Comparison of ENCODE assay signal across 23 cellular contexts in genomic region chr2:231497651-231498050, GRCh38. TPM values are rescaled to one million over a fixed set of nuclear protein-coding genes. Genes with fewer than 3 reads are reported as not detected.
DNase-seq lines count a peak whose midpoint lies in the region; ATAC-seq, FAIRE-seq and TF ChIP-seq lines count a peak whose summit lies in the region.
"Had no signal": no experiment of that assay in that cellular context is flagged by ENCODE, and none has a peak within 500 bp of the region (broad histone marks: within the 10 kb centered on the region; RNA-seq: fewer than 3 reads in every experiment).

No MANE protein-coding gene starts in this region.

- CTCF ChIA-PET in HepG2 (lab: Yijun Ruan, JAX; ENCODE audit: low intra/inter-chr PET ratio, low total read pairs), result no interaction called here
- CTCF ChIA-PET in OCI-LY7 (lab: Charles Lee; ENCODE audit: unreplicated experiment), result no interaction called here
- CTCF ChIA-PET in K562 (lab: Yijun Ruan, JAX; ENCODE audit: low intra/inter-chr PET ratio), result no interaction called here

- H3K4me1 ChIP-seq in HepG2 (ENCODE audit: insufficient read depth, low read length), result no peaks in the 10 kb centered on the region
- H3K4me1 ChIP-seq in right lobe of liver, result no peaks in the 10 kb centered on the region
- H3K4me1 ChIP-seq in OCI-LY7 (ENCODE audit: insufficient read depth, low read length, poor library complexity, severe bottlenecking), result no peaks in the 10 kb centered on the region
- H3K4me1 ChIP-seq in K562 (replicated peaks in 1 of 2; ENCODE audit: control insufficient read depth in 2 of 2, insufficient read depth in 2 of 2, low read length in 2 of 2), result no peaks in the 10 kb centered on the region
- H3K4me1 ChIP-seq: BLaER1 treated with 17β-estradiol and CSF1 and Interleukin-3, amounts not matched to agents 10 nM and 100 nM; Caco-2 had no signal

- no peak for DNase-seq in HepG2 (ENCODE audit: low spot score)
- DNase-seq in right lobe of liver, result no peak
- no peak for DNase-seq in GM18507 (ENCODE audit: extremely low spot score, insufficient read length, low read depth)
- DNase-seq in OCI-LY7 (ENCODE audit: low spot score), result no peak
- no peak for DNase-seq in K562 (ENCODE audit: extremely low read depth in 1 of 4, low spot score in 3 of 4)
- no peak for DNase-seq in activated T-cell treated with anti-CD3 and anti-CD28 coated beads, Interleukin-2, amount 50 U/mL, for 1 hour
- no peak for DNase-seq in GM19240 (ENCODE audit: insufficient read length, low spot score)
- no peak for DNase-seq in immature natural killer cell
- DNase-seq: 8988T; AML-193; Caco-2; Calu3; CD4-positive, alpha-beta T cell; CD8-positive, alpha-beta T cell; DMS79 treated with DMSO at 0.1 percent for 48 hours; GF-D8 had no signal

- H3K4me2 ChIP-seq in HepG2 (ENCODE audit: low read depth, low read length) (no peak overlapping the region), OCI-LY7 (ENCODE audit: low read length) (no peak overlapping the region), K562 (ENCODE audit: insufficient read depth, low read length) (no peak overlapping the region)
- H3K4me2 ChIP-seq: BLaER1 treated with 17β-estradiol and CSF1 and Interleukin-3, amounts not matched to agents 10 nM and 100 nM had no signal

- H3K4me3 ChIP-seq in HepG2 (replicated peaks in 1 of 3; ENCODE audit: insufficient read depth in 1 of 3, low read depth in 2 of 3, low read length in 3 of 3) (no peak overlapping the region), right lobe of liver (no peak overlapping the region), OCI-LY7 (ENCODE audit: low read depth, low read length, poor library complexity, severe bottlenecking) (no peak overlapping the region), K562 (no peak overlapping the region)
- H3K4me3 ChIP-seq: BLaER1 treated with 17β-estradiol and CSF1 and Interleukin-3, amounts not matched to agents 10 nM and 100 nM had no signal

- TF ChIP-seq CTCF in HepG2 (CRISPR knock-in tag; IDR thresholded peaks at IDR 0.05), result no peak
- no peak for TF ChIP-seq CTCF in right lobe of liver (IDR thresholded peaks at IDR 0.05)
- TF ChIP-seq CTCF in OCI-LY7 (conservative IDR thresholded peaks at IDR 0.05; ENCODE audit: low read length), result no peak
- no peak for TF ChIP-seq CTCF in K562 (IDR thresholded peaks at IDR 0.05 in 2 of 3, conservative IDR thresholded peaks at IDR 0.05 in 1 of 3; ENCODE audit: insufficient read depth in 2 of 3, low read depth in 1 of 3, low read length in 3 of 3)

- no peaks in the 10 kb centered on the region for H3K9me1 ChIP-seq in K562 (ENCODE audit: control insufficient read depth, insufficient read depth, low read length)

- intact Hi-C loops in HepG2 (cut with micrococcal nuclease; ENCODE audit: unreplicated experiment) (no loop called here), right lobe of liver (cut with DNase I) (no loop called here), OCI-LY7 (cut with micrococcal nuclease; ENCODE audit: unreplicated experiment) (no loop called here), K562 (cut with micrococcal nuclease) (no loop called here)

- H3K27me3 ChIP-seq in HepG2 (ENCODE audit: control insufficient read depth in 1 of 2, insufficient read depth in 2 of 2, low read length in 2 of 2) (peaks cover 0 to 9% of the 10 kb centered on the region in 2 experiments; a peak in 1 of 5 replicates), right lobe of liver (no peaks in the 10 kb centered on the region), K562 (ENCODE audit: control insufficient read depth in 2 of 2, insufficient read depth in 2 of 2, low read length in 2 of 2) (no peaks in the 10 kb centered on the region)
- H3K27me3 ChIP-seq: BLaER1 treated with 17β-estradiol and CSF1 and Interleukin-3, amounts not matched to agents 10 nM and 100 nM had no signal

- no peak overlapping the region for H3K27ac Mint-ChIP-seq in immature natural killer cell
- H3K27ac Mint-ChIP-seq: B cell; CD4-positive, alpha-beta T cell; CD8-positive, alpha-beta T cell had no signal

- TF ChIP-seq POLR2A in HepG2 (IDR thresholded peaks at IDR 0.05; ENCODE audit: insufficient read depth in 1 of 2, low read depth in 2 of 2, low read length in 2 of 2), result no peak
- TF ChIP-seq POLR2A in right lobe of liver (IDR thresholded peaks at IDR 0.05), result no peak
- TF ChIP-seq POLR2A in K562 (conservative IDR thresholded peaks at IDR 0.05), result no peak

- H4K20me1 ChIP-seq in HepG2 (ENCODE audit: insufficient read depth, low read length), result no peaks in the 10 kb centered on the region
- no peaks in the 10 kb centered on the region for H4K20me1 ChIP-seq in OCI-LY7 (ENCODE audit: insufficient read depth, low read length)
- no peaks in the 10 kb centered on the region for H4K20me1 ChIP-seq in K562 (replicated peaks; ENCODE audit: control insufficient read depth, insufficient read depth, low read length)
- H4K20me1 ChIP-seq: BLaER1 treated with 17β-estradiol and CSF1 and Interleukin-3, amounts not matched to agents 10 nM and 100 nM had no signal

- H3K4me3 Mint-ChIP-seq in immature natural killer cell, result no peak overlapping the region
- H3K4me3 Mint-ChIP-seq: B cell; CD4-positive, alpha-beta T cell; CD8-positive, alpha-beta T cell had no signal

- H3K4me1 Mint-ChIP-seq in immature natural killer cell, result peaks cover 0 to 3% of the 10 kb centered on the region in 2 donors
- H3K4me1 Mint-ChIP-seq: B cell had no signal

- no TSS peak for BruUV-seq in HepG2 (replicated peaks; lab: Mats Ljungman, UMichigan)
- TSS peak; percentile 12 for BruUV-seq in OCI-LY7 (replicated peaks; lab: Mats Ljungman, UMichigan)
- BruUV-seq in K562 (replicated peaks; lab: Mats Ljungman, UMichigan), result no TSS peak

- FAIRE-seq in HepG2 (lab: Jason Lieb, UNC) (no peak), GM18507 (lab: Jason Lieb, UNC) (peak; percentile 31), K562 (lab: Jason Lieb, UNC) (no peak)
- FAIRE-seq: A204.1, D721Med, G401.6 had no signal

- no peaks in the 10 kb centered on the region for H3K27me3 Mint-ChIP-seq in immature natural killer cell (ENCODE audit: low read depth in 3 of 3)
- H3K27me3 Mint-ChIP-seq: B cell; CD4-positive, alpha-beta T cell had no signal

- no peaks in the 10 kb centered on the region for H3K9me3 Mint-ChIP-seq in immature natural killer cell
- H3K9me3 Mint-ChIP-seq: CD4-positive, alpha-beta T cell; CD8-positive, alpha-beta T cell had no signal

- ATAC-seq in HepG2 (no peak), right lobe of liver (no peak), K562 (no peak)
- ATAC-seq: CD8-positive, alpha-beta T cell had no signal

- H3K9ac ChIP-seq in HepG2 (ENCODE audit: insufficient read depth, low read depth, low read length) (no peak overlapping the region), K562 (ENCODE audit: insufficient read depth in 1 of 2, low read depth in 2 of 2, low read length in 2 of 2) (no peak overlapping the region)
- H3K9ac ChIP-seq: BLaER1 treated with 17β-estradiol and CSF1 and Interleukin-3, amounts not matched to agents 10 nM and 100 nM had no signal

- H3K9me2 ChIP-seq in OCI-LY7 (ENCODE audit: insufficient read depth, low read length), result no peaks in the 10 kb centered on the region

- H3K27ac ChIP-seq in HepG2 (ENCODE audit: extremely low read length, insufficient read depth, low read length) (no peak overlapping the region), right lobe of liver (no peak overlapping the region), OCI-LY7 (ENCODE audit: low read depth, low read length, poor library complexity, severe bottlenecking) (no peak overlapping the region), K562 (ENCODE audit: extremely low read depth, low read depth, low read length) (no peak overlapping the region)
- H3K27ac ChIP-seq: BLaER1 treated with 17β-estradiol and CSF1 and Interleukin-3, amounts not matched to agents 10 nM and 100 nM; C4-2B had no signal

- POLR2A ChIA-PET in HepG2 (lab: Yijun Ruan, JAX) (no interaction called here), OCI-LY7 (lab: Charles Lee) (interaction anchor here (0.6 kb wide), 1 partner anchor 15 kb away, joined by 3 read pairs; no protein-coding TSS in a partner anchor), K562 (lab: Yijun Ruan, JAX) (no interaction called here)

- no peaks in the 10 kb centered on the region for H3K9me3 ChIP-seq in HepG2 (ENCODE audit: low read length)
- H3K9me3 ChIP-seq in right lobe of liver, result no peaks in the 10 kb centered on the region
- H3K9me3 ChIP-seq in OCI-LY7 (ENCODE audit: low read length), result no peaks in the 10 kb centered on the region
- H3K9me3 ChIP-seq in K562 (replicated peaks; ENCODE audit: control insufficient read depth, insufficient read depth, low read depth, low read length), result no peaks in the 10 kb centered on the region
- H3K9me3 ChIP-seq: BLaER1 treated with 17β-estradiol and CSF1 and Interleukin-3, amounts not matched to agents 10 nM and 100 nM; Caco-2 had no signal

- H3K36me3 ChIP-seq in HepG2 (replicated peaks in 1 of 2; ENCODE audit: control insufficient read depth in 1 of 2, insufficient read depth in 2 of 2, low read length in 2 of 2) (no peaks in the 10 kb centered on the region), right lobe of liver (no peaks in the 10 kb centered on the region), OCI-LY7 (ENCODE audit: insufficient read depth, low read length) (peaks cover 4% of the 10 kb centered on the region; the same call in 1 of the 2 replicates), K562 (ENCODE audit: control insufficient read depth, insufficient read depth, low read length) (no peaks in the 10 kb centered on the region)
- H3K36me3 ChIP-seq: BLaER1 treated with 17β-estradiol and CSF1 and Interleukin-3, amounts not matched to agents 10 nM and 100 nM had no signal

- H2AFZ ChIP-seq in HepG2 (ENCODE audit: low read length) (no peak overlapping the region), OCI-LY7 (ENCODE audit: low read length) (no peak overlapping the region), K562 (ENCODE audit: low read depth, low read length) (no peak overlapping the region)

- TF ChIP-seq RAD21 in HepG2 (CRISPR knock-in tag; IDR thresholded peaks at IDR 0.05) (no peak), K562 (CRISPR knock-in tag; conservative IDR thresholded peaks at IDR 0.05 in 1 of 2, IDR thresholded peaks at IDR 0.05 in 1 of 2) (no peak)

- in situ Hi-C loops in HepG2 (cut with HindIII; ENCODE audit: extremely low pct_ligation_motif_present, low pct_unique_long_range_greater_than_20kb), result no loop called here
- in situ Hi-C loops in K562 (cut with MboI), result no loop called here

- peaks cover 0 to 7% (median 2%) of the 10 kb centered on the region in 3 donors for H3K36me3 Mint-ChIP-seq in immature natural killer cell

- TF ChIP-seq EP300 in HepG2 (IDR thresholded peaks at IDR 0.05; ENCODE audit: low read depth in 2 of 2, low read length in 2 of 2), result no peak
- TF ChIP-seq EP300 in HepG2 (CRISPR knock-in tag; IDR thresholded peaks at IDR 0.05; ENCODE audit: borderline replicate concordance), result no peak
- TF ChIP-seq EP300 in K562 (IDR thresholded peaks at IDR 0.05; ENCODE audit: low read length), result no peak

- 54% methylated on average over 1 of the region's 1 CpG for WGBS in HepG2 (ENCODE audit: low lambda C conversion rate)
- WGBS in right lobe of liver (ENCODE audit: insufficient coverage, low coverage, low lambda C conversion rate, missing lambda C conversion rate), result 79% methylated on average over 1 of the region's 1 CpG
- WGBS in K562 (ENCODE audit: insufficient coverage, low coverage, missing lambda C conversion rate), result 79% methylated on average over 1 of the region's 1 CpG

- H3K79me2 ChIP-seq in HepG2 (ENCODE audit: insufficient read depth, low read length) (no peaks in the 10 kb centered on the region), OCI-LY7 (ENCODE audit: insufficient read depth, low read depth, low read length) (no peaks in the 10 kb centered on the region), K562 (ENCODE audit: control insufficient read depth, insufficient read depth, low read length) (no peaks in the 10 kb centered on the region)

RNA-seq across cellular contexts. Expression of gene NMUR1, which starts 32.6 kb away (rescaled TPM):
- total RNA-seq in HepG2 (2016; rRNA removed; fragmentation: Illumina TruSeq; extraction: Trizol) (not detected in 2 replicates), right lobe of liver (under 1 TPM; 0.11 to 0.66 (median 0.36) TPM), OCI-LY7 (2022) (not detected in 2 replicates), K562 (2014; rRNA removed) (0.05 and 0.20 TPM in 2 replicates), K562 (2014; rRNA removed; fragmentation: Illumina TruSeq; extraction: Trizol) (0.07 and 0.16 TPM in 2 replicates), K562 (2015; rRNA removed; fragmentation: Illumina TruSeq; extraction: Trizol) (0.08 and 0.18 TPM in 2 replicates), K562 (2021) (0.27 and 0.34 TPM in 2 replicates)
- total RNA-seq in HepG2 (2016; cell fraction: cytosol; rRNA removed; fragmentation: Illumina TruSeq; extraction: Trizol; ENCODE audit: low read depth), result not detected in 2 replicates
- total RNA-seq in HepG2 (2016; cell fraction: insoluble cytoplasmic fraction; rRNA removed; fragmentation: Illumina TruSeq; extraction: Trizol), result not detected in 2 replicates
- not detected in 2 replicates for total RNA-seq in HepG2 (2016; cell fraction: membrane; rRNA removed; fragmentation: Illumina TruSeq; extraction: Trizol)
- not detected in 2 replicates for total RNA-seq in HepG2 (2016; cell fraction: nucleus; rRNA removed; fragmentation: Illumina TruSeq; extraction: Trizol)
- polyA plus RNA-seq in HepG2 (2011; rRNA removed) (not detected in 2 replicates), K562 (2011; rRNA removed) (0.15 and 0.19 TPM in 2 replicates), K562 (2014; fragmentation: Illumina TruSeq; extraction: Trizol) (0.15 and 0.21 TPM in 2 replicates), K562 (2014; fragmentation: Nextera tagmentation; extraction: Ambion mirVana) (under 1 TPM; 0.01 to 0.06 TPM), K562 (2014; rRNA removed) (0.12 and 0.15 TPM in 2 replicates), immature natural killer cell (10 to 100 TPM; 34.6 to 54.4 (median 37.2) TPM)
- polyA plus RNA-seq in HepG2 (2011; cell fraction: cytosol; rRNA removed), result not detected in 2 replicates
- polyA plus RNA-seq in HepG2 (2011; cell fraction: nucleus; rRNA removed), result not detected in 2 replicates
- polyA plus RNA-seq in HepG2 (2012), result not detected in 2 replicates
- not detected in 2 replicates for polyA plus RNA-seq in HepG2 (2016; cell fraction: cytosol; fragmentation: Illumina TruSeq; extraction: Trizol; ENCODE audit: low read depth)
- not detected in 2 replicates for polyA plus RNA-seq in HepG2 (2016; cell fraction: insoluble cytoplasmic fraction; fragmentation: Illumina TruSeq; extraction: Trizol; ENCODE audit: low read depth)
- polyA plus RNA-seq in HepG2 (2016; cell fraction: membrane; fragmentation: Illumina TruSeq; extraction: Trizol; ENCODE audit: low read depth), result not detected in 2 replicates
- not detected in 2 replicates for polyA plus RNA-seq in HepG2 (2016; cell fraction: nucleus; fragmentation: Illumina TruSeq; extraction: Trizol; ENCODE audit: insufficient read depth, low read depth)
- polyA minus RNA-seq in HepG2 (2011; rRNA and poly(A)+ RNA removed; ENCODE audit: low replicate concordance), result not detected in 2 replicates
- not detected in 2 replicates for polyA minus RNA-seq in HepG2 (2011; cell fraction: cytosol; rRNA and poly(A)+ RNA removed)
- polyA minus RNA-seq in HepG2 (2011; cell fraction: nucleus; rRNA and poly(A)+ RNA removed), result not detected in 2 replicates
- total RNA-seq in OCI-LY7 (2014; rRNA removed; shearing (Covaris generic)), result not detected in 2 replicates
- total RNA-seq in K562 (2011; cell fraction: chromatin; rRNA removed; ENCODE audit: low replicate concordance), result 0.35 and 0.83 TPM in 2 replicates
- total RNA-seq in K562 (2011; cell fraction: nucleolus; rRNA removed), result 0.53 and 0.83 TPM in 2 replicates
- total RNA-seq in K562 (2011; cell fraction: nucleoplasm; rRNA removed), result 0.51 and 0.61 TPM in 2 replicates
- polyA plus RNA-seq in K562 (2011; cell fraction: cytosol; rRNA removed), result 0.16 and 0.32 TPM in 2 replicates
- 0.48 and 0.51 TPM in 2 replicates for polyA plus RNA-seq in K562 (2011; cell fraction: nucleus; rRNA removed)
- polyA plus RNA-seq in K562 (2012), result 0.38 and 0.71 TPM in 2 replicates
- 0.06 TPM in 1 of 2 replicates, not detected in the other for polyA minus RNA-seq in K562 (2011; rRNA and poly(A)+ RNA removed)
- polyA minus RNA-seq in K562 (2011; cell fraction: cytosol; rRNA and poly(A)+ RNA removed), result not detected in 2 replicates
- 0.11 and 0.13 TPM in 2 replicates for polyA minus RNA-seq in K562 (2011; cell fraction: nucleus; rRNA and poly(A)+ RNA removed)
- total RNA-seq: Caco-2, Calu3 had no signal
- polyA plus RNA-seq: BJ had no signal

RNA-seq across cellular contexts. Expression of gene NCL, which starts 33.4 kb away (rescaled TPM):
- total RNA-seq in HepG2 (2016; rRNA removed; fragmentation: Illumina TruSeq; extraction: Trizol) (779 and 1,144 TPM in 2 replicates), right lobe of liver (100 to 1,000 TPM in 5 of 6 experiments, 10 to 100 TPM in 1; 78.8 to 203 (median 146) TPM), OCI-LY7 (2022) (895 and 1,007 TPM in 2 replicates), K562 (2014; rRNA removed) (327 and 460 TPM in 2 replicates), K562 (2014; rRNA removed; fragmentation: Illumina TruSeq; extraction: Trizol) (463 and 510 TPM in 2 replicates), K562 (2015; rRNA removed; fragmentation: Illumina TruSeq; extraction: Trizol) (315 and 361 TPM in 2 replicates), K562 (2021) (530 and 589 TPM in 2 replicates)
- 61.7 and 76.7 TPM in 2 replicates for total RNA-seq in HepG2 (2016; cell fraction: cytosol; rRNA removed; fragmentation: Illumina TruSeq; extraction: Trizol; ENCODE audit: low read depth)
- total RNA-seq in HepG2 (2016; cell fraction: insoluble cytoplasmic fraction; rRNA removed; fragmentation: Illumina TruSeq; extraction: Trizol), result 790 and 1,072 TPM in 2 replicates
- 128 and 141 TPM in 2 replicates for total RNA-seq in HepG2 (2016; cell fraction: membrane; rRNA removed; fragmentation: Illumina TruSeq; extraction: Trizol)
- 591 and 635 TPM in 2 replicates for total RNA-seq in HepG2 (2016; cell fraction: nucleus; rRNA removed; fragmentation: Illumina TruSeq; extraction: Trizol)
- polyA plus RNA-seq in HepG2 (2011; rRNA removed) (91.5 and 105 TPM in 2 replicates), K562 (2011; rRNA removed) (130 and 194 TPM in 2 replicates), K562 (2014; fragmentation: Illumina TruSeq; extraction: Trizol) (609 and 732 TPM in 2 replicates), K562 (2014; fragmentation: Nextera tagmentation; extraction: Ambion mirVana) (10 to 100 TPM; 80.9 to 92.9 TPM), K562 (2014; rRNA removed) (440 and 520 TPM in 2 replicates), immature natural killer cell (100 to 1,000 TPM; 110 to 602 (median 239) TPM)
- polyA plus RNA-seq in HepG2 (2011; cell fraction: cytosol; rRNA removed), result 50.8 and 75.9 TPM in 2 replicates
- 99.7 and 139 TPM in 2 replicates for polyA plus RNA-seq in HepG2 (2011; cell fraction: nucleus; rRNA removed)
- polyA plus RNA-seq in HepG2 (2012), result 351 and 573 TPM in 2 replicates
- 29.0 and 32.7 TPM in 2 replicates for polyA plus RNA-seq in HepG2 (2016; cell fraction: cytosol; fragmentation: Illumina TruSeq; extraction: Trizol; ENCODE audit: low read depth)
- 1,733 and 1,875 TPM in 2 replicates for polyA plus RNA-seq in HepG2 (2016; cell fraction: insoluble cytoplasmic fraction; fragmentation: Illumina TruSeq; extraction: Trizol; ENCODE audit: low read depth)
- polyA plus RNA-seq in HepG2 (2016; cell fraction: membrane; fragmentation: Illumina TruSeq; extraction: Trizol; ENCODE audit: low read depth), result 54.0 and 78.7 TPM in 2 replicates
- polyA plus RNA-seq in HepG2 (2016; cell fraction: nucleus; fragmentation: Illumina TruSeq; extraction: Trizol; ENCODE audit: insufficient read depth, low read depth), result 1,027 and 1,033 TPM in 2 replicates
- 22.3 and 47.2 TPM in 2 replicates for polyA minus RNA-seq in HepG2 (2011; rRNA and poly(A)+ RNA removed; ENCODE audit: low replicate concordance)
- 85.0 and 124 TPM in 2 replicates for polyA minus RNA-seq in HepG2 (2011; cell fraction: cytosol; rRNA and poly(A)+ RNA removed)
- polyA minus RNA-seq in HepG2 (2011; cell fraction: nucleus; rRNA and poly(A)+ RNA removed), result 218 and 248 TPM in 2 replicates
- total RNA-seq in OCI-LY7 (2014; rRNA removed; shearing (Covaris generic)), result 255 and 413 TPM in 2 replicates
- total RNA-seq in K562 (2011; cell fraction: chromatin; rRNA removed; ENCODE audit: low replicate concordance), result 134 and 401 TPM in 2 replicates
- total RNA-seq in K562 (2011; cell fraction: nucleolus; rRNA removed), result 48.9 and 57.2 TPM in 2 replicates
- 121 and 139 TPM in 2 replicates for total RNA-seq in K562 (2011; cell fraction: nucleoplasm; rRNA removed)
- 35.3 and 59.4 TPM in 2 replicates for polyA plus RNA-seq in K562 (2011; cell fraction: cytosol; rRNA removed)
- 92.8 and 111 TPM in 2 replicates for polyA plus RNA-seq in K562 (2011; cell fraction: nucleus; rRNA removed)
- polyA plus RNA-seq in K562 (2012), result 251 and 327 TPM in 2 replicates
- 335 and 337 TPM in 2 replicates for polyA minus RNA-seq in K562 (2011; rRNA and poly(A)+ RNA removed)
- polyA minus RNA-seq in K562 (2011; cell fraction: cytosol; rRNA and poly(A)+ RNA removed), result 118 and 138 TPM in 2 replicates
- polyA minus RNA-seq in K562 (2011; cell fraction: nucleus; rRNA and poly(A)+ RNA removed), result 47.0 and 106 TPM in 2 replicates

Comparison
In these comparisons a context has a peak if more than half of its experiments do, and no peak if none do; other contexts are left out.
1. Of the 241 proteins assayed by ChIP-seq in both HepG2 and K562: peak only in HepG2: MAFK; only in K562: MAFG; in both: MAFF; in neither: 238.